In the genomic region with DNA sequence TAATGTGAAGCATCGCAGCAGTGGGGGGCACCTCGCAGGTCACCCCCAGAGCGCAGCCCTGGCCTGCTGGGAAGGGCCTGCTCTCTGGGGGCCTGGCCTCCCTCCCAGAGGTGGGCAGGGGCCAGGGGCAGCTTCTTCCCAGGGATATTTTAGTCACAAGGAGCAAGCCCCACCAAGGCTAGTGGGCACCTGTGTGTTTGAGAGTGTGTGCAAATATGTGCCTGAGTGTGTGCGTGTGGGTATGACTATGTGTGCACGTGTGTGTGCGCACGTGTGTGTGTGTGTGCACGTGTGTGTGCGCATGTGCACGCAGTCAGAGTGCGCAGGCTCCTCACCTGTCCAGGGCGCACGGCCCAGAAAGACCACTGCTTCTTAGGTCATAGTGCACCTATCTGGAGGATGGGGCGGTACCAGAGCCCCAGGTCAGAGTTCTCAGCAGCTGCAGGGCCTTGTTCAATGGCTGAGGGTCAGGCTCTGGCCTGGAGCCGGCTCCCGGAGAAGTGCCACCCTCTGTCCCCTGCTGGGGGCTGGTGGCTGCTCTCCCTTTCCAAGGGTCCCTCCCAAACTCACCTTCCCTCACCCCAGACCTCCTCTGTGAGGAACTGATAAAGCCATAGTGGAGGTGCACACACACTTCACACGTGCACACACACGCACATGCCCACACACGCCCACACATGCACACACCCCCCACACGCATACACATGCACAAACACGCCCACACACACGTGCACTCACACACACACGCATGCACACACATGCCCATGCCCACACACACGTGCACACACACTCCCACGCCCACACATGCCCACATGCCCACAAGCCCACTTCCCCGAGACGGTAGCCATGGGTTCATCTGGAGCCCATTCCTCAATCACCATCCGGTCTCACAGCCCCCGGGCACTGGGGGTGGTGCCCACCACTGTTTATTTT, we compare ENCODE assay signal across 19 cellular contexts.
DNase-seq lines count a peak whose midpoint lies in the region; ATAC-seq, FAIRE-seq and TF ChIP-seq lines count a peak whose summit lies in the region.
"Had no signal": no experiment of that assay in that cellular context is flagged by ENCODE, and none has a peak within 500 bp of the region (broad histone marks: within the 10 kb centered on the region; RNA-seq: fewer than 3 reads in every experiment).

No MANE protein-coding gene starts in this region.

- DNase-seq in activated T-cell treated with anti-CD3 and anti-CD28 coated beads, Interleukin-2, amount 50 U/mL, for 1 hour = peak; percentile 6
- no peak for DNase-seq in activated T-cell treated with anti-CD3 and anti-CD28 coated beads, Interleukin-2, amount 50 U/mL, for 4 hours
- DNase-seq in adrenal gland = peak in 6 of 7 donors; percentile 0 to 41 (median 10)
- peak; percentile 53 for DNase-seq in kidney
- DNase-seq in posterior vena cava (ENCODE audit: low spot score) = peak; percentile 64
- no peak for DNase-seq in small intestine
- no peak for DNase-seq in Karpas-422
- no peak for DNase-seq in hippocampal formation (lab: John Stamatoyannopoulos, UW)
- DNase-seq: activated CD4-positive, alpha-beta T cell treated with anti-CD3 and anti-CD28 coated beads, Interleukin-2, amount 50 U/mL, for 48 hours; effector CD4-positive, alpha-beta T cell; NCI-H1436; NCI-H526; SHP77 treated with DMSO at 0.1 percent for 48 hours had no signal

- H3K27ac ChIP-seq in adrenal gland (no peak overlapping the region), kidney (ENCODE audit: low read depth in 2 of 2, low read length in 2 of 2) (no peak overlapping the region), small intestine (ENCODE audit: low read depth in 1 of 2, low read length in 1 of 2) (no peak overlapping the region), Karpas-422 (ENCODE audit: low read length) (no peak overlapping the region)
- H3K27ac ChIP-seq: A549, C4-2B, parathyroid adenoma, skin epidermis had no signal

- no peak overlapping the region for H3K4me2 ChIP-seq in Karpas-422 (ENCODE audit: low read depth, low read length, poor library complexity, severe bottlenecking)
- H3K4me2 ChIP-seq: A549 had no signal

- H3K27me3 Mint-ChIP-seq in activated T-cell treated with anti-CD3 and anti-CD28 coated beads, Interleukin-2, amount 50 U/mL, for 4 hours (ENCODE audit: low read depth) = peaks cover 5% of the 10 kb centered on the region

- no peaks in the 10 kb centered on the region for H3K36me3 Mint-ChIP-seq in activated T-cell treated with anti-CD3 and anti-CD28 coated beads, Interleukin-2, amount 50 U/mL, for 4 hours (ENCODE audit: insufficient read depth)
- H3K36me3 Mint-ChIP-seq: T-cell had no signal

- no peaks in the 10 kb centered on the region for H3K4me1 ChIP-seq in adrenal gland (replicated peaks in 1 of 2)
- no peaks in the 10 kb centered on the region for H3K4me1 ChIP-seq in kidney (ENCODE audit: control insufficient read depth in 1 of 2, insufficient read depth in 1 of 2, low read depth in 1 of 2, low read length in 2 of 2)
- H3K4me1 ChIP-seq in small intestine (ENCODE audit: control insufficient read depth in 2 of 2, insufficient read depth in 1 of 2, low read depth in 1 of 2, low read length in 1 of 2) = no peaks in the 10 kb centered on the region
- no peaks in the 10 kb centered on the region for H3K4me1 ChIP-seq in Karpas-422 (ENCODE audit: low read length)
- H3K4me1 ChIP-seq: A549, parathyroid adenoma had no signal

- no peak overlapping the region for H3K4me3 ChIP-seq in adrenal gland
- no peak overlapping the region for H3K4me3 ChIP-seq in kidney (ENCODE audit: low read length in 2 of 2)
- H3K4me3 ChIP-seq in small intestine (ENCODE audit: low read depth in 1 of 2, low read length in 2 of 2) = no peak overlapping the region
- no peak overlapping the region for H3K4me3 ChIP-seq in Karpas-422 (ENCODE audit: low read length)
- H3K4me3 ChIP-seq: A549, skin epidermis had no signal

- H3K9me3 Mint-ChIP-seq in activated T-cell treated with anti-CD3 and anti-CD28 coated beads, Interleukin-2, amount 50 U/mL, for 4 hours = peaks cover 3% of the 10 kb centered on the region

- no peaks in the 10 kb centered on the region for H4K20me1 ChIP-seq in Karpas-422 (ENCODE audit: insufficient read depth, low read depth, low read length)

- ATAC-seq in activated T-cell treated with anti-CD3 and anti-CD28 coated beads, Interleukin-2, amount 50 U/mL, for 4 hours = no peak
- ATAC-seq: A549, T-cell had no signal

- no peaks in the 10 kb centered on the region for H3K4me1 Mint-ChIP-seq in activated T-cell treated with anti-CD3 and anti-CD28 coated beads, Interleukin-2, amount 50 U/mL, for 4 hours (ENCODE audit: low read depth)

- H3K27me3 ChIP-seq in adrenal gland (no peaks in the 10 kb centered on the region), small intestine (ENCODE audit: control insufficient read depth in 2 of 2, insufficient read depth in 2 of 2, low read length in 2 of 2) (peaks cover 0 to 2% of the 10 kb centered on the region in 2 donors), Karpas-422 (ENCODE audit: low read length) (no peaks in the 10 kb centered on the region)

- H3K79me2 ChIP-seq in Karpas-422 (ENCODE audit: low read length) = no peaks in the 10 kb centered on the region
- H3K79me2 ChIP-seq: parathyroid adenoma had no signal

- H3K36me3 ChIP-seq in adrenal gland (replicated peaks in 1 of 2) (no peaks in the 10 kb centered on the region), kidney (ENCODE audit: control insufficient read depth in 1 of 2, insufficient read depth in 2 of 2, low read length in 2 of 2) (no peaks in the 10 kb centered on the region), small intestine (ENCODE audit: control insufficient read depth in 2 of 2, insufficient read depth in 2 of 2, low read length in 2 of 2) (no peaks in the 10 kb centered on the region), Karpas-422 (ENCODE audit: insufficient read depth, low read length) (no peaks in the 10 kb centered on the region)

- H3K9me3 ChIP-seq in adrenal gland (replicated peaks in 1 of 3) (no peaks in the 10 kb centered on the region), kidney (ENCODE audit: control insufficient read depth in 1 of 2, low read length in 2 of 2) (no peaks in the 10 kb centered on the region), small intestine (ENCODE audit: control insufficient read depth, low read depth) (no peaks in the 10 kb centered on the region), Karpas-422 (ENCODE audit: low read length) (no peaks in the 10 kb centered on the region)
- H3K9me3 ChIP-seq: A549 had no signal

- FAIRE-seq in kidney (lab: Jason Lieb, UNC) (no peak), small intestine (lab: Jason Lieb, UNC) (no peak)
- FAIRE-seq: A549, GM12891 had no signal

- no peak overlapping the region for H3K4me3 Mint-ChIP-seq in activated T-cell treated with anti-CD3 and anti-CD28 coated beads, Interleukin-2, amount 50 U/mL, for 4 hours

- H2AFZ ChIP-seq in Karpas-422 (ENCODE audit: low read length) = no peak overlapping the region
- H2AFZ ChIP-seq: parathyroid adenoma had no signal

- H3K9ac ChIP-seq in kidney (ENCODE audit: low read length in 2 of 2) = no peak overlapping the region
- no peak overlapping the region for H3K9ac ChIP-seq in Karpas-422 (ENCODE audit: low read length)
- H3K9ac ChIP-seq: parathyroid adenoma had no signal

- 87 to 91% (median 88%) methylated on average over 26 to 29 of the region's 29 CpGs for WGBS in adrenal gland, 4 donors
- WGBS in small intestine, 3 donors = 63 to 80% (median 71%) methylated on average over 29 of the region's 29 CpGs

- TF ChIP-seq POLR2A in adrenal gland (IDR thresholded peaks at IDR 0.05) = no peak

- no peaks in the 10 kb centered on the region for H3K9me2 ChIP-seq in Karpas-422 (replicated peaks; ENCODE audit: insufficient read depth, low read length)

- intact Hi-C loops in adrenal gland (cut with DNase I) (no loop called here), kidney (cut with DNase I) (no loop called here), posterior vena cava (cut with DNase I) (loop anchor here in 1 of 2 donors (1.0 to 5.0 kb wide), 2 partner anchors 32 to 155 kb away; no protein-coding TSS in a partner anchor)

- TF ChIP-seq CTCF in adrenal gland (IDR thresholded peaks at IDR 0.05) (no peak), kidney (IDR thresholded peaks at IDR 0.05; ENCODE audit: borderline replicate concordance, extremely low read depth, insufficient read depth) (no peak)

Comparison
In these comparisons a context has a peak if more than half of its experiments do, and no peak if none do; other contexts are left out.
1. DNase-seq: peak in activated T-cell treated with anti-CD3 and anti-CD28 coated beads, Interleukin-2, amount 50 U/mL, for 1 hour (single experiment), adrenal gland (6 of 7), kidney (single experiment) and posterior vena cava (single experiment); none in activated T-cell treated with anti-CD3 and anti-CD28 coated beads, Interleukin-2, amount 50 U/mL, for 4 hours (single experiment), small intestine (single experiment), Karpas-422 (single experiment) and hippocampal formation (0 of 2).